8 cellular contexts compared by ENCODE assay signal in the genomic region with DNA sequence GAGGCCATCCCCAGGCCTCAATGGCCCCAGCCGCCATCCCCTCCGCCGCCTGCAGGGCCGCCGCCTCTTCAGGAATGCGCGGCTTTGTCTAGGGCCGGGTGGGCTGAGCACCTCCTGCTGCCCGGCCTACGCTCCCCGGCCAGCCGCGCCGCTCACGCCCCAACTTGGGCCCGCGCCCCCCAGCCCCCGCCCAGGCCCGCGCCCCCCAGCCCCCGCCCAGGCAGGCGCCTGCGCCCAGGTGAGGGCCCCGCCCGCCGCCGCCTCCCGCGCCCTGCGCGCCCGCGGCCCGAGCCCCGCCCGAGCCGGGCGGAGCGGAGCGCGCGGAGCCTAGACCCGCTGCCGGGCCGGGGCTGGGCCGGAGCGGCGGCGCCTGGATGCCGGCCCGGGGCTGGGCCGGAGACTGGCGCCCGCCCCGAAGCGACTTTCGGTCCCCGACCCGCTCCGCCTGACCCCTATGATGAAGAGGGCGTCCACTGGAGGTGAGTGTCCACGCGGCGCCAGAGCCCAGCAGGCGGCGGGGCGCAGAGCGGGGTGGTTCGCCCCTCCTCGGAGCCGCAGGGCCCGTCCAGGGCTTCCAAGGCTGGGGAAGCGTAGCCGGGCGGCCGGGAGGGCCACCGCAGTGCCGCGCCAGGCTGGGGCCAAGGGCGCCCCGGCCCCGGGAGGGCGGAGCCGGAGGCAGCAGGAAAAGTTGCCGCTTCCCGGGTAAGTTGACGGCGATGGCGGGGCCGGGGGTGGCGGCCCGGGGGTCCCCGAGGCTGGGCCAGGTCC. TPM values are rescaled to one million over a fixed set of nuclear protein-coding genes. Genes with fewer than 3 reads are reported as not detected.
DNase-seq lines count a peak whose midpoint lies in the region; ATAC-seq, FAIRE-seq and TF ChIP-seq lines count a peak whose summit lies in the region.

No MANE protein-coding gene starts in this region.

- peak overlapping the region in 1 of 4 donors; percentile 51 for H3K27ac ChIP-seq in pancreas

- H3K9me3 ChIP-seq in pancreas: no peaks in the 10 kb centered on the region

- H3K36me3 ChIP-seq in pancreas: no peaks in the 10 kb centered on the region

- no peak for FAIRE-seq in pancreas (lab: Jason Lieb, UNC)

- peaks cover under 1 to 10% (median 4%) of the 10 kb centered on the region in 3 donors for H3K4me1 ChIP-seq in pancreas

- no peaks in the 10 kb centered on the region for H3K27me3 ChIP-seq in pancreas

- TF ChIP-seq CTCF in fibroblast of pulmonary artery (IDR thresholded peaks at IDR 0.05; ENCODE audit: low read length, missing control alignments): no peak
- TF ChIP-seq CTCF in pancreas (IDR thresholded peaks at IDR 0.05): peak in 2 of 4 donors; percentile 7 to 12

- intact Hi-C loops in pancreas (cut with DNase I): no loop called here

- DNase-seq in NCI-H82 (lab: John Stamatoyannopoulos, UW): peak; percentile 62
- DNase-seq in NCI-H82 treated with DMSO at 0.1 percent for 48 hours (lab: John Stamatoyannopoulos, UW; ENCODE audit: unreplicated experiment): no peak
- DNase-seq in fibroblast of pulmonary artery (ENCODE audit: low read depth): no peak
- DNase-seq in pancreas: peak in 5 of 6 donors; percentile 36 to 78 (median 51)
- DNase-seq in stimulated activated naive CD4-positive, alpha-beta T cell (lab: John Stamatoyannopoulos, UW): no peak
- DNase-seq in A172 (ENCODE audit: low spot score): no peak

- ATAC-seq in SK-N-SH treated with all-trans-retinoic acid at 6 μM for 48 hours (peak; percentile 34), pancreas (peak; percentile 16 to 58 (median 42)), GM18520 (IDR thresholded peaks at IDR 0.05; ENCODE audit: unreplicated experiment) (no peak)

- H3K4me3 ChIP-seq in fibroblast of pulmonary artery (replicated peaks; ENCODE audit: low read depth, low read length) (peak overlapping the region; percentile 24), pancreas (peak overlapping the region; percentile 48 to 75 (median 64))

- 1% methylated on average over 54 to 93 of the region's 93 CpGs for WGBS in pancreas, 2 donors

TF ChIP-seq in SK-N-SH treated with all-trans-retinoic acid at 6 μM for 48 hours, 23 proteins besides CTCF, POLR2A, EP300 and RAD21:
- TF ChIP-seq TCF4 (CRISPR knock-in tag; IDR thresholded peaks at IDR 0.05; ENCODE audit: borderline replicate concordance) (no peak), RARB (CRISPR knock-in tag; IDR thresholded peaks at IDR 0.05) (no peak), ZFP3 (CRISPR knock-in tag; IDR thresholded peaks at IDR 0.05) (no peak), OSR1 (CRISPR knock-in tag; IDR thresholded peaks at IDR 0.05) (no peak), ZFP30 (CRISPR knock-in tag; IDR thresholded peaks at IDR 0.05) (no peak)
- TF ChIP-seq, protein P1, sequence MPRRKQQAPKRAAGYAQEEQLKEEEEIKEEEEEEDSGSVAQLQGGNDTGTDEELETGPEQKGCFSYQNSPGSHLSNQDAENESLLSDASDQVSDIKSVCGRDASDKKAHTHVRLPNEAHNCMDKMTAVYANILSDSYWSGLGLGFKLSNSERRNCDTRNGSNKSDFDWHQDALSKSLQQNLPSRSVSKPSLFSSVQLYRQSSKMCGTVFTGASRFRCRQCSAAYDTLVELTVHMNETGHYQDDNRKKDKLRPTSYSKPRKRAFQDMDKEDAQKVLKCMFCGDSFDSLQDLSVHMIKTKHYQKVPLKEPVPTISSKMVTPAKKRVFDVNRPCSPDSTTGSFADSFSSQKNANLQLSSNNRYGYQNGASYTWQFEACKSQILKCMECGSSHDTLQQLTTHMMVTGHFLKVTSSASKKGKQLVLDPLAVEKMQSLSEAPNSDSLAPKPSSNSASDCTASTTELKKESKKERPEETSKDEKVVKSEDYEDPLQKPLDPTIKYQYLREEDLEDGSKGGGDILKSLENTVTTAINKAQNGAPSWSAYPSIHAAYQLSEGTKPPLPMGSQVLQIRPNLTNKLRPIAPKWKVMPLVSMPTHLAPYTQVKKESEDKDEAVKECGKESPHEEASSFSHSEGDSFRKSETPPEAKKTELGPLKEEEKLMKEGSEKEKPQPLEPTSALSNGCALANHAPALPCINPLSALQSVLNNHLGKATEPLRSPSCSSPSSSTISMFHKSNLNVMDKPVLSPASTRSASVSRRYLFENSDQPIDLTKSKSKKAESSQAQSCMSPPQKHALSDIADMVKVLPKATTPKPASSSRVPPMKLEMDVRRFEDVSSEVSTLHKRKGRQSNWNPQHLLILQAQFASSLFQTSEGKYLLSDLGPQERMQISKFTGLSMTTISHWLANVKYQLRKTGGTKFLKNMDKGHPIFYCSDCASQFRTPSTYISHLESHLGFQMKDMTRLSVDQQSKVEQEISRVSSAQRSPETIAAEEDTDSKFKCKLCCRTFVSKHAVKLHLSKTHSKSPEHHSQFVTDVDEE (CRISPR knock-in tag; IDR thresholded peaks at IDR 0.05): no peak
- TF ChIP-seq, protein P2, sequence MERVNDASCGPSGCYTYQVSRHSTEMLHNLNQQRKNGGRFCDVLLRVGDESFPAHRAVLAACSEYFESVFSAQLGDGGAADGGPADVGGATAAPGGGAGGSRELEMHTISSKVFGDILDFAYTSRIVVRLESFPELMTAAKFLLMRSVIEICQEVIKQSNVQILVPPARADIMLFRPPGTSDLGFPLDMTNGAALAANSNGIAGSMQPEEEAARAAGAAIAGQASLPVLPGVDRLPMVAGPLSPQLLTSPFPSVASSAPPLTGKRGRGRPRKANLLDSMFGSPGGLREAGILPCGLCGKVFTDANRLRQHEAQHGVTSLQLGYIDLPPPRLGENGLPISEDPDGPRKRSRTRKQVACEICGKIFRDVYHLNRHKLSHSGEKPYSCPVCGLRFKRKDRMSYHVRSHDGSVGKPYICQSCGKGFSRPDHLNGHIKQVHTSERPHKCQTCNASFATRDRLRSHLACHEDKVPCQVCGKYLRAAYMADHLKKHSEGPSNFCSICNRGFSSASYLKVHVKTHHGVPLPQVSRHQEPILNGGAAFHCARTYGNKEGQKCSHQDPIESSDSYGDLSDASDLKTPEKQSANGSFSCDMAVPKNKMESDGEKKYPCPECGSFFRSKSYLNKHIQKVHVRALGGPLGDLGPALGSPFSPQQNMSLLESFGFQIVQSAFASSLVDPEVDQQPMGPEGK (CRISPR knock-in tag; IDR thresholded peaks at IDR 0.05; ENCODE audit: borderline replicate concordance): no peak
TF ChIP-seq in SK-N-SH treated with all-trans-retinoic acid at 6 μM for 48 hours: peak in this region for 0.

RNA-seq across cellular contexts. Expression of a gene that starts 34.3 kb away (rescaled TPM):
- 1 to 10 TPM in 2 of 6 donors, under 1 TPM in 4; 0.35 to 4.1 (median 0.78) TPM for total RNA-seq in pancreas
- polyA plus RNA-seq in pancreas: 1 to 10 TPM in 1 of 2 donors, under 1 TPM in 1; 0.65 to 1.7 TPM
- total RNA-seq in A172 (2014; rRNA removed; shearing (Covaris generic)): 0.72 and 6.6 TPM in 2 replicates

Comparison
In these comparisons a context has a peak if more than half of its experiments do, and no peak if none do; other contexts are left out.
1. DNase-seq: peak in NCI-H82 (single experiment) and pancreas (5 of 6); none in NCI-H82 treated with DMSO at 0.1 percent for 48 hours (single experiment), fibroblast of pulmonary artery (single experiment), stimulated activated naive CD4-positive, alpha-beta T cell (0 of 6) and A172 (single experiment).